ENCODE assay signal across 20 cellular contexts in genomic region chr16:86971251-86971650, GRCh38.
DNase-seq lines count a peak whose midpoint lies in the region; ATAC-seq, FAIRE-seq and TF ChIP-seq lines count a peak whose summit lies in the region.
"Had no signal": no experiment of that assay in that cellular context is flagged by ENCODE, and none has a peak within 500 bp of the region (broad histone marks: within the 10 kb centered on the region; RNA-seq: fewer than 3 reads in every experiment).

No MANE protein-coding gene starts in this region.

- TF ChIP-seq RAD21 in HepG2 (CRISPR knock-in tag; IDR thresholded peaks at IDR 0.05): no peak

- in situ Hi-C loops in HepG2 (cut with HindIII; ENCODE audit: extremely low pct_ligation_motif_present, low pct_unique_long_range_greater_than_20kb): no loop called here

- no peaks in the 10 kb centered on the region for H3K36me3 Mint-ChIP-seq in nephron (ENCODE audit: low read depth)
- H3K36me3 Mint-ChIP-seq: CD4-positive, CD25-positive, alpha-beta regulatory T cell had no signal

- peaks cover 17% of the 10 kb centered on the region for H3K27me3 Mint-ChIP-seq in nephron (ENCODE audit: low read depth)
- H3K27me3 Mint-ChIP-seq: CD4-positive, CD25-positive, alpha-beta regulatory T cell had no signal

- H3K27me3 ChIP-seq in HepG2 (ENCODE audit: control insufficient read depth in 1 of 2, insufficient read depth in 2 of 2, low read length in 2 of 2) (peaks cover 0 to 28% of the 10 kb centered on the region in 2 experiments; a peak in 4 of 5 replicates), right lobe of liver (no peaks in the 10 kb centered on the region), heart left ventricle (no peaks in the 10 kb centered on the region), prostate gland (replicated peaks; ENCODE audit: insufficient read depth) (peaks cover 5% of the 10 kb centered on the region)

- H3K27ac ChIP-seq in HepG2 (ENCODE audit: extremely low read length, insufficient read depth, low read length) (no peak overlapping the region), right lobe of liver (no peak overlapping the region), heart left ventricle (peak overlapping the region in 1 of 12 donors; percentile 9), prostate gland (no peak overlapping the region)

- ATAC-seq in HepG2 (no peak), right lobe of liver (no peak), heart left ventricle (peak in 3 of 4 donors; percentile 14 to 56 (median 54)), mucosa of descending colon (no peak)
- ATAC-seq: GM12878, GM23338 had no signal

- intact Hi-C loops in HepG2 (cut with micrococcal nuclease; ENCODE audit: unreplicated experiment): no loop called here
- intact Hi-C loops in right lobe of liver (cut with DNase I): no loop called here
- intact Hi-C loops in heart left ventricle (cut with DNase I): no loop called here
- intact Hi-C loops in mucosa of descending colon (cut with DNase I, micrococcal nuclease): no loop called here
- intact Hi-C loops in prostate gland (cut with DNase I): no loop called here

- H4K20me1 ChIP-seq in HepG2 (ENCODE audit: insufficient read depth, low read length): no peaks in the 10 kb centered on the region

- TF ChIP-seq CTCF in HepG2 (CRISPR knock-in tag; IDR thresholded peaks at IDR 0.05): no peak
- no peak for TF ChIP-seq CTCF in right lobe of liver (IDR thresholded peaks at IDR 0.05)
- TF ChIP-seq CTCF in heart left ventricle (IDR thresholded peaks at IDR 0.05): no peak
- TF ChIP-seq CTCF in nephron (IDR thresholded peaks at IDR 0.05; ENCODE audit: unreplicated experiment in 3 of 3): no peak
- TF ChIP-seq CTCF in mucosa of descending colon (IDR thresholded peaks at IDR 0.05): no peak
- TF ChIP-seq CTCF in prostate gland (IDR thresholded peaks at IDR 0.05): no peak

- no peak overlapping the region for H3K4me2 ChIP-seq in HepG2 (ENCODE audit: low read depth, low read length)
- H3K4me2 ChIP-seq: GM23338 had no signal

- no peaks in the 10 kb centered on the region for H3K79me2 ChIP-seq in HepG2 (ENCODE audit: insufficient read depth, low read length)

- no peak for FAIRE-seq in HepG2 (lab: Jason Lieb, UNC)
- FAIRE-seq: GM12878 had no signal

- TF ChIP-seq POLR2A in HepG2 (IDR thresholded peaks at IDR 0.05; ENCODE audit: insufficient read depth in 1 of 2, low read depth in 2 of 2, low read length in 2 of 2): no peak
- TF ChIP-seq POLR2A in right lobe of liver (IDR thresholded peaks at IDR 0.05): no peak
- no peak for TF ChIP-seq POLR2A in heart left ventricle (IDR thresholded peaks at IDR 0.05)
- no peak for TF ChIP-seq POLR2A in prostate gland (IDR thresholded peaks at IDR 0.05)

- no TSS peak for BruUV-seq in HepG2 (replicated peaks; lab: Mats Ljungman, UMichigan)

- H3K27ac Mint-ChIP-seq in nephron: peak overlapping the region in 2 of 3 experiments; percentile 35 to 71
- H3K27ac Mint-ChIP-seq: CD4-positive, CD25-positive, alpha-beta regulatory T cell; GM23338 had no signal

- no peak overlapping the region for H2AFZ ChIP-seq in HepG2 (ENCODE audit: low read length)
- H2AFZ ChIP-seq: GM23338 had no signal

- POLR2A ChIA-PET in HepG2 (lab: Yijun Ruan, JAX): no interaction called here

- no peak overlapping the region for H3K9ac ChIP-seq in HepG2 (ENCODE audit: insufficient read depth, low read depth, low read length)

- H3K9me3 ChIP-seq in HepG2 (ENCODE audit: low read length) (no peaks in the 10 kb centered on the region), right lobe of liver (no peaks in the 10 kb centered on the region), heart left ventricle (peaks cover 0 to 5% (median 0%) of the 10 kb centered on the region in 12 donors), mucosa of descending colon (no peaks in the 10 kb centered on the region), prostate gland (no peaks in the 10 kb centered on the region)
- H3K9me3 ChIP-seq: BE2C had no signal

- no peak overlapping the region for H3K4me3 Mint-ChIP-seq in nephron
- H3K4me3 Mint-ChIP-seq: CD4-positive, CD25-positive, alpha-beta regulatory T cell; GM23338 had no signal

- no peak overlapping the region for H3K4me3 ChIP-seq in HepG2 (replicated peaks in 1 of 3; ENCODE audit: insufficient read depth in 1 of 3, low read depth in 2 of 3, low read length in 3 of 3)
- H3K4me3 ChIP-seq in right lobe of liver: no peak overlapping the region
- no peak overlapping the region for H3K4me3 ChIP-seq in heart left ventricle
- H3K4me3 ChIP-seq in mucosa of descending colon: no peak overlapping the region
- no peak overlapping the region for H3K4me3 ChIP-seq in prostate gland
- H3K4me3 ChIP-seq: GM12878, GM23338 had no signal

- CTCF ChIA-PET in HepG2 (lab: Yijun Ruan, JAX; ENCODE audit: low intra/inter-chr PET ratio, low total read pairs): no interaction called here

- WGBS in HepG2 (ENCODE audit: low lambda C conversion rate): 23% methylated on average over 8 of the region's 8 CpGs
- 80% methylated on average over 6 of the region's 8 CpGs for WGBS in right lobe of liver (ENCODE audit: insufficient coverage, low coverage, low lambda C conversion rate, missing lambda C conversion rate)
- 61 to 70% (median 64%) methylated on average over 8 of the region's 8 CpGs for WGBS in heart left ventricle, 4 donors
- WGBS in prostate gland: 79% methylated on average over 8 of the region's 8 CpGs

- H3K36me3 ChIP-seq in HepG2 (replicated peaks in 1 of 2; ENCODE audit: control insufficient read depth in 1 of 2, insufficient read depth in 2 of 2, low read length in 2 of 2) (no peaks in the 10 kb centered on the region), right lobe of liver (no peaks in the 10 kb centered on the region), heart left ventricle (no peaks in the 10 kb centered on the region), mucosa of descending colon (ENCODE audit: low read depth) (no peaks in the 10 kb centered on the region), prostate gland (no peaks in the 10 kb centered on the region)
- H3K36me3 ChIP-seq: BE2C had no signal

- H3K4me1 ChIP-seq in HepG2 (ENCODE audit: insufficient read depth, low read length) (no peaks in the 10 kb centered on the region), right lobe of liver (no peaks in the 10 kb centered on the region), heart left ventricle (peaks cover 0 to 12% (median 0%) of the 10 kb centered on the region in 12 donors), mucosa of descending colon (ENCODE audit: low read depth) (no peaks in the 10 kb centered on the region), prostate gland (replicated peaks) (no peaks in the 10 kb centered on the region)
- H3K4me1 ChIP-seq: BE2C had no signal

- DNase-seq in HepG2 (ENCODE audit: low spot score) (no peak), right lobe of liver (no peak), heart left ventricle (peak; percentile 42 to 68 (median 54)), mucosa of descending colon (no peak), kidney tubule cell (ENCODE audit: low spot score) (no peak), prostate gland (ENCODE audit: low spot score) (no peak), NCI-H226 (no peak)
- DNase-seq: BE2C; Caco-2; CD4-positive, CD25-positive, alpha-beta regulatory T cell; DMS153; HCEC 1CT; NCI-H1105 treated with DMSO at 0.1 percent for 48 hours; NCI-H2081 treated with DMSO at 0.1 percent for 48 hours; NCI-H510A treated with DMSO at 0.1 percent for 48 hours; NCI-H774; SIG-M5 had no signal

- peaks cover 4% of the 10 kb centered on the region for H3K9me3 Mint-ChIP-seq in nephron

- no peak for TF ChIP-seq EP300 in HepG2 (IDR thresholded peaks at IDR 0.05; ENCODE audit: low read depth in 2 of 2, low read length in 2 of 2)
- TF ChIP-seq EP300 in HepG2 (CRISPR knock-in tag; IDR thresholded peaks at IDR 0.05; ENCODE audit: borderline replicate concordance): no peak

- H3K4me1 Mint-ChIP-seq in nephron: peaks cover 46% of the 10 kb centered on the region
- H3K4me1 Mint-ChIP-seq: CD4-positive, CD25-positive, alpha-beta regulatory T cell had no signal

TF ChIP-seq in HepG2, 621 proteins besides CTCF, POLR2A, EP300 and RAD21:
- no peak for TF ChIP-seq LCORL (IDR thresholded peaks at IDR 0.05)
- no peak for TF ChIP-seq LCORL (CRISPR knock-in tag; IDR thresholded peaks at IDR 0.05)
- no peak for TF ChIP-seq GABPA (IDR thresholded peaks at IDR 0.05; ENCODE audit: low read depth, low read length)
- TF ChIP-seq GABPA (CRISPR knock-in tag; IDR thresholded peaks at IDR 0.05; ENCODE audit: low read depth): peak; percentile 27; the same call in 1 of the 2 replicates

Comparison
In these comparisons a context has a peak if more than half of its experiments do, and no peak if none do; other contexts are left out.
1. ATAC-seq: peak in heart left ventricle (3 of 4); none in HepG2 (single experiment), right lobe of liver (0 of 4) and mucosa of descending colon (single experiment).
2. DNase-seq: peak in heart left ventricle (5 of 5); none in HepG2 (single experiment), right lobe of liver (0 of 3), mucosa of descending colon (0 of 3), kidney tubule cell (single experiment), prostate gland (single experiment) and NCI-H226 (single experiment).